8 cellular contexts compared by ENCODE assay signal in genomic region chr5:78008356-78008967, GRCh38.
A peak's percentile ranks its signal among the peaks of the same experiment; 100 is the strongest.
DNase-seq lines count a peak whose midpoint lies in the region; ATAC-seq and TF ChIP-seq lines count a peak whose summit lies in the region.

No MANE protein-coding gene starts in this region.

- 0 out of 2 replicates have a peak, but pooled peaks have one; percentile 25 for TF ChIP-seq CTCF in WTC11 (IDR thresholded peaks at IDR 0.05)
- peak; percentile 66 to 75 for TF ChIP-seq CTCF in tibial artery (IDR thresholded peaks at IDR 0.05)

- DNase-seq in SIG-M5 treated with dmso at 0.1 percent for 504 hours (lab: John Stamatoyannopoulos, UW; ENCODE audit: unreplicated experiment) (peak; percentile 39), SIG-M5 (lab: John Stamatoyannopoulos, UW) (no peak), NCI-H1436 (lab: John Stamatoyannopoulos, UW) (peak; percentile 58), WTC11 (ENCODE audit: low spot score) (no peak), hippocampal formation (lab: John Stamatoyannopoulos, UW) (peak; percentile 48 to 84), tibial artery (no peak)

- H3K36me3 ChIP-seq in tibial artery = no peaks in the 10 kb centered on the region

- H3K27ac Mint-ChIP-seq in WTC11 = no peak overlapping the region

- peaks cover 30% of the 10 kb centered on the region for H3K27me3 Mint-ChIP-seq in WTC11 (ENCODE audit: low read depth)

- H3K9me3 Mint-ChIP-seq in WTC11 = no peaks in the 10 kb centered on the region

- ATAC-seq in WTC11 = peak; percentile 55
- no peak for ATAC-seq in GM21529 (IDR thresholded peaks at IDR 0.05; ENCODE audit: unreplicated experiment)
- ATAC-seq in GM21619 (IDR thresholded peaks at IDR 0.05; ENCODE audit: unreplicated experiment) = no peak

- H3K27ac ChIP-seq in tibial artery = no peak overlapping the region

- H3K4me3 Mint-ChIP-seq in WTC11 = no peak overlapping the region

- peaks cover 0 to 21% (median 3%) of the 10 kb centered on the region in 4 donors for H3K4me1 ChIP-seq in tibial artery

- CTCF ChIA-PET in WTC11 (lab: Charles Lee) = interaction anchor here (1.0 kb wide), 1 partner anchor 448 kb away, joined by 3 read pairs; no protein-coding TSS in a partner anchor

- H3K4me3 ChIP-seq in tibial artery = no peak overlapping the region

- H3K9me3 ChIP-seq in tibial artery = no peaks in the 10 kb centered on the region

- H3K36me3 Mint-ChIP-seq in WTC11 = no peaks in the 10 kb centered on the region

- no peaks in the 10 kb centered on the region for H3K4me1 Mint-ChIP-seq in WTC11

- intact Hi-C loops in tibial artery (cut with DNase I; ENCODE audit: low total_unique reads) = no loop called here

- POLR2A ChIA-PET in WTC11 (lab: Charles Lee) = no interaction called here

- no peaks in the 10 kb centered on the region for H3K27me3 ChIP-seq in tibial artery

TF ChIP-seq in WTC11, 78 proteins besides CTCF, POLR2A, EP300 and RAD21:
- TF ChIP-seq JUN (CRISPR knock-in tag; IDR thresholded peaks at IDR 0.05) (no peak), ZNF232 (CRISPR knock-in tag; IDR thresholded peaks at IDR 0.05) (no peak), FOXP4 (CRISPR knock-in tag; IDR thresholded peaks at IDR 0.05) (no peak), GTF2I (CRISPR knock-in tag; conservative IDR thresholded peaks at IDR 0.05) (no peak), SP1 (CRISPR knock-in tag; conservative IDR thresholded peaks at IDR 0.05) (no peak), ZNF263 (CRISPR knock-in tag; IDR thresholded peaks at IDR 0.05; ENCODE audit: low read depth) (no peak), NFATC4 (CRISPR knock-in tag; IDR thresholded peaks at IDR 0.05) (no peak), ZNF219 (CRISPR knock-in tag; IDR thresholded peaks at IDR 0.05; ENCODE audit: borderline replicate concordance) (no peak), TP53 (CRISPR knock-in tag; IDR thresholded peaks at IDR 0.05) (no peak), GABPB1 (CRISPR knock-in tag; IDR thresholded peaks at IDR 0.05) (no peak), NFYB (CRISPR knock-in tag; conservative IDR thresholded peaks at IDR 0.05; ENCODE audit: low read depth) (no peak), E2F5 (CRISPR knock-in tag; IDR thresholded peaks at IDR 0.05) (no peak)
- TF ChIP-seq, protein P1, sequence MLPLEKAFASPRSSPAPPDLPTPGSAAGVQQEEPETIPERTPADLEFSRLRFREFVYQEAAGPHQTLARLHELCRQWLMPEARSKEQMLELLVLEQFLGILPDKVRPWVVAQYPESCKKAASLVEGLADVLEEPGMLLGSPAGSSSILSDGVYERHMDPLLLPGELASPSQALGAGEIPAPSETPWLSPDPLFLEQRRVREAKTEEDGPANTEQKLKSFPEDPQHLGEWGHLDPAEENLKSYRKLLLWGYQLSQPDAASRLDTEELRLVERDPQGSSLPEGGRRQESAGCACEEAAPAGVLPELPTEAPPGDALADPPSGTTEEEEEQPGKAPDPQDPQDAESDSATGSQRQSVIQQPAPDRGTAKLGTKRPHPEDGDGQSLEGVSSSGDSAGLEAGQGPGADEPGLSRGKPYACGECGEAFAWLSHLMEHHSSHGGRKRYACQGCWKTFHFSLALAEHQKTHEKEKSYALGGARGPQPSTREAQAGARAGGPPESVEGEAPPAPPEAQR (CRISPR knock-in tag; IDR thresholded peaks at IDR 0.05) = no peak
TF ChIP-seq in WTC11: peak in this region for 0.

Comparison
In these comparisons a context has a peak if more than half of its experiments do, and no peak if none do; other contexts are left out.
1. DNase-seq: peak in SIG-M5 treated with dmso at 0.1 percent for 504 hours (single experiment), NCI-H1436 (single experiment) and hippocampal formation (2 of 2); none in SIG-M5 (single experiment), WTC11 (single experiment) and tibial artery (0 of 2).